In the genomic region with DNA sequence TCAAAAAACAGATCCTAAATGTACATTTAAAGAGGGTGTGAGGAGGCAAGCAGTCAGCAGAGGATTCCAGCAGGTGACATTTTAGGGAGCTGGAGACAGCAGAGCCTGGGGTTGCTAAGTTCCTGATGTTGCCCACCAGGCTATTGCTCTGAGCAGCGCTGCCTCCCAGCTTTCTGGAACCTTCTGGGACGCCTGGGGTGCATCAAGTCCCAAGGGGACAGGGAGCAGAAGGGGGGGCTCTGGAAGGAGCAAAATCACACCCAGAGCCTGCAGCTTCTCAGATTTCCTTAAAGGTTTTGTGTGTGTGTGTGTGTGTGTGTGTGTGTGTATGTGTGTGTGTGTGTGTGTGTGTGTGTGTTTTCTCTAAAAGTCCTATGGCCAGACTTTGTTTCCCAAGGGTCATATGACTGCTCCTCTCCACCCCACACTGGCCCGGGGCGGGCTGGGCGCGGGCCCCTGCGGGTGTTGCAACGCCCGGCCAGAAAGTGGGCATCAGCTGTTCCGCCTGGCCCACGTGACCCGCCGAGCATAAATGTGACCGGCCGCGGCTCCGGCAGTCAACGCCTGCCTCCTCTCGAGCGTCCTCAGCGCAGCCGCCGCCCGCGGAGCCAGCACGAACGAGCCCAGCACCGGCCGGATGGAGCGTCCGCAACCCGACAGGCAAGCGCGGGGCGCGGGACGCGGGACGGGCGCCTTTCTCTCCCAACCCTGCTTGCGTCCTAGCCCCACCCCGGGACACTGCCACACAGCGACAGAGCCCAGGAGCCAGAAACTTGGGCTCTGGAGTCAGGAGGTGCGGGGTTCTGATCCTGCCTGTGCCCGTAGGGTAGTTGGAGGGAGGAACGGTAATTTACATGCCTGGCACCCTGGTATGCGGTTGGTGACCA, we compare ENCODE assay signal across 8 cellular contexts. TPM values are rescaled to one million over a fixed set of nuclear protein-coding genes. Genes with fewer than 3 reads are reported as not detected.
DNase-seq lines count a peak whose midpoint lies in the region; ATAC-seq and TF ChIP-seq lines count a peak whose summit lies in the region.

A gene with protein sequence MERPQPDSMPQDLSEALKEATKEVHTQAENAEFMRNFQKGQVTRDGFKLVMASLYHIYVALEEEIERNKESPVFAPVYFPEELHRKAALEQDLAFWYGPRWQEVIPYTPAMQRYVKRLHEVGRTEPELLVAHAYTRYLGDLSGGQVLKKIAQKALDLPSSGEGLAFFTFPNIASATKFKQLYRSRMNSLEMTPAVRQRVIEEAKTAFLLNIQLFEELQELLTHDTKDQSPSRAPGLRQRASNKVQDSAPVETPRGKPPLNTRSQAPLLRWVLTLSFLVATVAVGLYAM (plus strand): TSS at position 560 of the 887 bp plus-strand sequence. CDS start 78 bp downstream, at position 638.

- POLR2A ChIA-PET in AG04450 (lab: Yijun Ruan, JAX): interaction anchor here (0.6 to 2.9 kb wide), 14 partner anchors 9 to 641 kb away, joined by 3 to 20 read pairs (median 3); partner anchors contain the start of gene TOM1

- DNase-seq in AG04450 (ENCODE audit: low read depth, low spot score): peak; percentile 76
- DNase-seq in activated T-helper 9 cell treated with anti-CD3 and anti-CD28 coated beads, Interleukin-2, amount 50 U/mL, for 16 hours (ENCODE audit: low read depth): peak; percentile 19
- DNase-seq in fibroblast of lung (ENCODE audit: low read depth in 2 of 2): peak; percentile 86 to 95

- no peaks in the 10 kb centered on the region for H3K27me3 ChIP-seq in AG04450 (ENCODE audit: control insufficient read depth, insufficient read depth, low read length)
- no peaks in the 10 kb centered on the region for H3K27me3 ChIP-seq in fibroblast of lung (ENCODE audit: control insufficient read depth, insufficient read depth, low read length)
- no peaks in the 10 kb centered on the region for H3K27me3 ChIP-seq in muscle layer of colon (ENCODE audit: control insufficient read depth in 1 of 2, insufficient read depth in 2 of 2, low read length in 2 of 2)
- H3K27me3 ChIP-seq in subcutaneous abdominal adipose tissue (ENCODE audit: control insufficient read depth in 5 of 5, insufficient read depth in 4 of 5, low read length in 5 of 5): peaks cover 0 to 3% (median 0%) of the 10 kb centered on the region in 5 donors

- H3K9ac ChIP-seq in fibroblast of lung (ENCODE audit: insufficient read depth, low read length) (peak within 1 kb of the TSS; percentile 71), muscle layer of colon (ENCODE audit: low read length) (peak within 1 kb of the TSS; percentile 29), subcutaneous abdominal adipose tissue (ENCODE audit: low read length in 5 of 5) (peak within 1 kb of the TSS; percentile 56 to 97 (median 87))

- peak within 1 kb of the TSS; percentile 35 for H2AFZ ChIP-seq in fibroblast of lung (ENCODE audit: low read length)

- H3K4me3 ChIP-seq in AG04450 (ENCODE audit: low read depth, low read length): peak within 1 kb of the TSS; percentile 92
- H3K4me3 ChIP-seq in fibroblast of lung (replicated peaks in 1 of 4; ENCODE audit: control extremely low read depth in 1 of 4, insufficient read depth in 1 of 4, low read depth in 3 of 4, low read length in 4 of 4): peak within 1 kb of the TSS; percentile 79 to 94 (median 84)
- peak within 1 kb of the TSS; percentile 61 to 74 for H3K4me3 ChIP-seq in muscle layer of colon (ENCODE audit: low read depth in 1 of 2, low read length in 2 of 2)
- H3K4me3 ChIP-seq in subcutaneous abdominal adipose tissue (ENCODE audit: low read depth in 1 of 5, low read length in 5 of 5): peak within 1 kb of the TSS; percentile 73 to 93 (median 82)

- H3K36me3 ChIP-seq in fibroblast of lung (ENCODE audit: control insufficient read depth, insufficient read depth, low read length): peaks cover 7% of the 10 kb centered on the region
- no peaks in the 10 kb centered on the region for H3K36me3 ChIP-seq in muscle layer of colon (ENCODE audit: insufficient read depth, low read length)
- peaks cover 4 to 23% (median 20%) of the 10 kb centered on the region in 5 donors for H3K36me3 ChIP-seq in subcutaneous abdominal adipose tissue (ENCODE audit: control insufficient read depth in 5 of 5, insufficient read depth in 5 of 5, low read length in 5 of 5)

- H3K79me2 ChIP-seq in fibroblast of lung (ENCODE audit: control insufficient read depth, insufficient read depth, low read length): peaks cover 15% of the 10 kb centered on the region

- no peaks in the 10 kb centered on the region for H4K20me1 ChIP-seq in fibroblast of lung (ENCODE audit: control insufficient read depth, extremely low read depth, insufficient read depth, low read length)

- H3K9me3 ChIP-seq in AG04450 (ENCODE audit: control insufficient read depth, insufficient read depth, low read length) (no peaks in the 10 kb centered on the region), fibroblast of lung (ENCODE audit: control insufficient read depth, insufficient read depth, low read depth, low read length) (no peaks in the 10 kb centered on the region), muscle layer of colon (ENCODE audit: low read length) (no peaks in the 10 kb centered on the region), subcutaneous abdominal adipose tissue (ENCODE audit: control insufficient read depth in 5 of 5, low read length in 5 of 5) (peaks cover 0 to 2% (median 0%) of the 10 kb centered on the region in 5 donors)

- H3K4me2 ChIP-seq in fibroblast of lung (ENCODE audit: extremely low read depth, insufficient read depth, low read length): peak within 1 kb of the TSS; percentile 75

- H3K27ac ChIP-seq in AG04450 (ENCODE audit: low read depth, low read length) (peak within 1 kb of the TSS; percentile 52), fibroblast of lung (ENCODE audit: insufficient read depth, low read length) (peak within 1 kb of the TSS; percentile 63), muscle layer of colon (ENCODE audit: low read depth, low read length) (peak within 1 kb of the TSS; percentile 86), subcutaneous abdominal adipose tissue (ENCODE audit: low read depth, low read length) (peak within 1 kb of the TSS; percentile 99)

- H3K4me1 ChIP-seq in fibroblast of lung (ENCODE audit: control insufficient read depth, extremely low read depth, insufficient read depth, low read length): peaks cover 16% of the 10 kb centered on the region
- peaks cover 33% of the 10 kb centered on the region for H3K4me1 ChIP-seq in muscle layer of colon (ENCODE audit: insufficient read depth, low read length)
- peaks cover 14 to 92% (median 85%) of the 10 kb centered on the region in 5 donors for H3K4me1 ChIP-seq in subcutaneous abdominal adipose tissue (ENCODE audit: control insufficient read depth in 5 of 5, insufficient read depth in 5 of 5, low read length in 5 of 5)

- TF ChIP-seq CTCF in AG04450 (IDR thresholded peaks at IDR 0.05; ENCODE audit: low read depth, low read length) (no peak), fibroblast of lung (conservative IDR thresholded peaks at IDR 0.05 in 1 of 2, IDR thresholded peaks at IDR 0.05 in 1 of 2; ENCODE audit: low read depth in 1 of 2, low read length in 2 of 2) (no peak)

- CTCF ChIA-PET in AG04450 (lab: Charles Lee): interaction anchor here (0.9 kb wide), 1 partner anchor 256 kb away, joined by 5 read pairs; no protein-coding TSS in a partner anchor

- ATAC-seq in GM18511 (IDR thresholded peaks at IDR 0.05; ENCODE audit: unreplicated experiment): peak; percentile 72
- ATAC-seq in HG03354 (IDR thresholded peaks at IDR 0.05; ENCODE audit: poor library complexity, severe bottlenecking, unreplicated experiment): peak; percentile 64

TF ChIP-seq in PFSK-1, 5 proteins besides CTCF, POLR2A, EP300 and RAD21:
- TF ChIP-seq, protein P1, sequence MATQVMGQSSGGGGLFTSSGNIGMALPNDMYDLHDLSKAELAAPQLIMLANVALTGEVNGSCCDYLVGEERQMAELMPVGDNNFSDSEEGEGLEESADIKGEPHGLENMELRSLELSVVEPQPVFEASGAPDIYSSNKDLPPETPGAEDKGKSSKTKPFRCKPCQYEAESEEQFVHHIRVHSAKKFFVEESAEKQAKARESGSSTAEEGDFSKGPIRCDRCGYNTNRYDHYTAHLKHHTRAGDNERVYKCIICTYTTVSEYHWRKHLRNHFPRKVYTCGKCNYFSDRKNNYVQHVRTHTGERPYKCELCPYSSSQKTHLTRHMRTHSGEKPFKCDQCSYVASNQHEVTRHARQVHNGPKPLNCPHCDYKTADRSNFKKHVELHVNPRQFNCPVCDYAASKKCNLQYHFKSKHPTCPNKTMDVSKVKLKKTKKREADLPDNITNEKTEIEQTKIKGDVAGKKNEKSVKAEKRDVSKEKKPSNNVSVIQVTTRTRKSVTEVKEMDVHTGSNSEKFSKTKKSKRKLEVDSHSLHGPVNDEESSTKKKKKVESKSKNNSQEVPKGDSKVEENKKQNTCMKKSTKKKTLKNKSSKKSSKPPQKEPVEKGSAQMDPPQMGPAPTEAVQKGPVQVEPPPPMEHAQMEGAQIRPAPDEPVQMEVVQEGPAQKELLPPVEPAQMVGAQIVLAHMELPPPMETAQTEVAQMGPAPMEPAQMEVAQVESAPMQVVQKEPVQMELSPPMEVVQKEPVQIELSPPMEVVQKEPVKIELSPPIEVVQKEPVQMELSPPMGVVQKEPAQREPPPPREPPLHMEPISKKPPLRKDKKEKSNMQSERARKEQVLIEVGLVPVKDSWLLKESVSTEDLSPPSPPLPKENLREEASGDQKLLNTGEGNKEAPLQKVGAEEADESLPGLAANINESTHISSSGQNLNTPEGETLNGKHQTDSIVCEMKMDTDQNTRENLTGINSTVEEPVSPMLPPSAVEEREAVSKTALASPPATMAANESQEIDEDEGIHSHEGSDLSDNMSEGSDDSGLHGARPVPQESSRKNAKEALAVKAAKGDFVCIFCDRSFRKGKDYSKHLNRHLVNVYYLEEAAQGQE (IDR thresholded peaks at IDR 0.05; ENCODE audit: insufficient read depth in 1 of 2, low read depth in 2 of 2, low read length in 2 of 2): no peak
- peak; percentile 79 for TF ChIP-seq POLR2AphosphoS5 (IDR thresholded peaks at IDR 0.05; ENCODE audit: low read depth, low read length)
- TF ChIP-seq TAF1 (IDR thresholded peaks at IDR 0.05; ENCODE audit: borderline replicate concordance, insufficient read depth, low read length): peak; percentile 52; the same call in 1 of the 2 replicates
- peak; percentile 97 for TF ChIP-seq FOXP2 (optimal IDR thresholded peaks at IDR 0.05; ENCODE audit: borderline replicate concordance, extremely low read depth, extremely low read length, insufficient read depth)
- TF ChIP-seq SIN3A (IDR thresholded peaks at IDR 0.05; ENCODE audit: borderline replicate concordance, insufficient read depth, low read length): no peak

RNA-seq across cellular contexts. Expression of the gene that starts here (rescaled TPM):
- 55.2 and 69.7 TPM in 2 replicates for polyA plus RNA-seq in AG04450 (2011; rRNA removed)
- polyA minus RNA-seq in AG04450 (2011; rRNA and poly(A)+ RNA removed): 32.3 and 36.2 TPM in 2 replicates
- 29.3 TPM for polyA plus RNA-seq in PFSK-1 (2012; ENCODE audit: insufficient read length, low read depth)
- 137 and 243 TPM in 2 replicates for total RNA-seq in fibroblast of lung
- polyA plus RNA-seq in fibroblast of lung: 58.9 and 116 TPM in 2 replicates
- 68.7 and 141 TPM in 2 replicates for polyA plus RNA-seq in fibroblast of lung (2012)
- 70.0 and 157 TPM in 2 replicates for polyA minus RNA-seq in fibroblast of lung (ENCODE audit: low replicate concordance)

Comparison
In these comparisons a context has a peak if more than half of its experiments do, and no peak if none do; other contexts are left out.
1. Peak in every context shown above with its lines: DNase-seq, ATAC-seq, H3K4me3 ChIP-seq and H3K27ac ChIP-seq.
2. DNase-seq: peak in every context shown above with its lines; median percentile 90 in fibroblast of lung; 76 in AG04450; 19 in activated T-helper 9 cell treated with anti-CD3 and anti-CD28 coated beads, Interleukin-2, amount 50 U/mL, for 16 hours.
3. H3K9ac ChIP-seq: peak in every context shown above with its lines; median percentile 87 in subcutaneous abdominal adipose tissue; 71 in fibroblast of lung; 29 in muscle layer of colon.